In genomic region chr5:160743027-160743426, GRCh38 we compare ENCODE assay signal across 19 cellular contexts.
DNase-seq lines count a peak whose midpoint lies in the region; ATAC-seq and TF ChIP-seq lines count a peak whose summit lies in the region.
"Had no signal": no experiment of that assay in that cellular context is flagged by ENCODE, and none has a peak within 500 bp of the region (broad histone marks: within the 10 kb centered on the region; RNA-seq: fewer than 3 reads in every experiment).

No MANE protein-coding gene starts in this region.

- H3K27ac ChIP-seq in OCI-LY3 (ENCODE audit: low read length) (no peak overlapping the region), heart left ventricle (no peak overlapping the region)
- H3K27ac ChIP-seq: left ventricle myocardium inferior, SJSA1, thoracic aorta had no signal

- peaks cover 71% of the 10 kb centered on the region for H3K27me3 ChIP-seq in OCI-LY3 (ENCODE audit: low read depth, low read length)
- peaks cover 0 to 4% (median 0%) of the 10 kb centered on the region in 9 donors for H3K27me3 ChIP-seq in heart left ventricle
- H3K27me3 ChIP-seq in HAP-1 (ENCODE audit: low read depth) = no peaks in the 10 kb centered on the region
- H3K27me3 ChIP-seq: MG63 had no signal

- H3K36me3 ChIP-seq in OCI-LY3 (replicated peaks; ENCODE audit: low read depth, low read length) (no peaks in the 10 kb centered on the region), heart left ventricle (no peaks in the 10 kb centered on the region), HAP-1 (replicated peaks) (no peaks in the 10 kb centered on the region)
- H3K36me3 ChIP-seq: left ventricle myocardium inferior, MG63, SJSA1, thoracic aorta had no signal

- 81 to 92% (median 89%) methylated on average over 3 of the region's 3 CpGs for WGBS in heart left ventricle, 4 donors

- H2AFZ ChIP-seq in OCI-LY3 (ENCODE audit: low read depth, low read length) = no peak overlapping the region

- H3K9me3 ChIP-seq in OCI-LY3 (ENCODE audit: insufficient read depth, low read length) = no peaks in the 10 kb centered on the region
- no peaks in the 10 kb centered on the region for H3K9me3 ChIP-seq in heart left ventricle
- no peaks in the 10 kb centered on the region for H3K9me3 ChIP-seq in HAP-1
- H3K9me3 ChIP-seq: left ventricle myocardium inferior, MG63, SJSA1, thoracic aorta had no signal

- in situ Hi-C loops in HAP-1 (cut with MboI; ENCODE audit: low sequenced_read_pairs) = no loop called here

- no peak for TF ChIP-seq POLR2A in heart left ventricle (IDR thresholded peaks at IDR 0.05)

- H3K4me1 ChIP-seq in OCI-LY3 (ENCODE audit: low read length) = peaks cover 9% of the 10 kb centered on the region
- H3K4me1 ChIP-seq in heart left ventricle = no peaks in the 10 kb centered on the region
- peaks cover 26% of the 10 kb centered on the region for H3K4me1 ChIP-seq in HAP-1
- H3K4me1 ChIP-seq: SJSA1 had no signal

- H3K4me2 ChIP-seq in OCI-LY3 (ENCODE audit: low read length) = 0 out of 2 replicates have a peak overlapping the region, but pooled peaks have one; percentile 7

- no peaks in the 10 kb centered on the region for H3K79me2 ChIP-seq in OCI-LY3 (ENCODE audit: low read length)

- intact Hi-C loops in heart left ventricle (cut with DNase I) = no loop called here
- intact Hi-C loops in Right ventricle myocardium inferior (cut with DNase I) = no loop called here

- H3K9ac ChIP-seq in OCI-LY3 (ENCODE audit: low read length) = no peak overlapping the region

- no peak for DNase-seq in heart left ventricle
- no peak for DNase-seq in HAP-1 (ENCODE audit: low spot score in 2 of 2)
- DNase-seq in stimulated activated CD4-positive, alpha-beta T cell treated with anti-CD3 and anti-CD28 coated beads, Interleukin-4, amount 100 ng/mL, for 4 hours = no peak
- DNase-seq in Right ventricle myocardium inferior (ENCODE audit: missing footprints) = no peak
- DNase-seq: activated naive CD4-positive, alpha-beta T cell treated with Interleukin-2 at 50 U/mL for 16 hours; aorta; EL; H7; left ventricle myocardium inferior; MG63; NCI-H2029 treated with DMSO at 0.1 percent for 48 hours; NCI-H524 treated with DMSO at 0.1 percent for 48 hours; stimulated activated CD4-positive, alpha-beta T cell treated with anti-CD3 and anti-CD28 coated beads, Interleukin-4, amount 100 ng/mL, for 1 hour had no signal

- H3K4me3 ChIP-seq in OCI-LY3 (ENCODE audit: low read length) = no peak overlapping the region
- no peak overlapping the region for H3K4me3 ChIP-seq in heart left ventricle
- no peak overlapping the region for H3K4me3 ChIP-seq in HAP-1
- H3K4me3 ChIP-seq: left ventricle myocardium inferior, MG63, SJSA1, thoracic aorta had no signal

- H4K20me1 ChIP-seq in OCI-LY3 (ENCODE audit: insufficient read depth, low read length) = no peaks in the 10 kb centered on the region

- ATAC-seq in GM18858 (IDR thresholded peaks at IDR 0.05; ENCODE audit: unreplicated experiment) = peak; percentile 72
- ATAC-seq in GM21515 (IDR thresholded peaks at IDR 0.05; ENCODE audit: unreplicated experiment) = peak; percentile 76
- peak; percentile 57 for ATAC-seq in HG03045 (IDR thresholded peaks at IDR 0.05; ENCODE audit: unreplicated experiment)
- no peak for ATAC-seq in heart left ventricle
- ATAC-seq in Right ventricle myocardium inferior = no peak

- TF ChIP-seq CTCF in OCI-LY3 (IDR thresholded peaks at IDR 0.05; ENCODE audit: low read depth, low read length) (no peak), heart left ventricle (IDR thresholded peaks at IDR 0.05) (no peak)

Comparison
In these comparisons a context has a peak if more than half of its experiments do, and no peak if none do; other contexts are left out.
1. ATAC-seq: peak in GM18858 (single experiment), GM21515 (single experiment) and HG03045 (single experiment); none in heart left ventricle (0 of 4) and Right ventricle myocardium inferior (single experiment).